Comparison of ENCODE assay signal across 8 cellular contexts in the genomic region with DNA sequence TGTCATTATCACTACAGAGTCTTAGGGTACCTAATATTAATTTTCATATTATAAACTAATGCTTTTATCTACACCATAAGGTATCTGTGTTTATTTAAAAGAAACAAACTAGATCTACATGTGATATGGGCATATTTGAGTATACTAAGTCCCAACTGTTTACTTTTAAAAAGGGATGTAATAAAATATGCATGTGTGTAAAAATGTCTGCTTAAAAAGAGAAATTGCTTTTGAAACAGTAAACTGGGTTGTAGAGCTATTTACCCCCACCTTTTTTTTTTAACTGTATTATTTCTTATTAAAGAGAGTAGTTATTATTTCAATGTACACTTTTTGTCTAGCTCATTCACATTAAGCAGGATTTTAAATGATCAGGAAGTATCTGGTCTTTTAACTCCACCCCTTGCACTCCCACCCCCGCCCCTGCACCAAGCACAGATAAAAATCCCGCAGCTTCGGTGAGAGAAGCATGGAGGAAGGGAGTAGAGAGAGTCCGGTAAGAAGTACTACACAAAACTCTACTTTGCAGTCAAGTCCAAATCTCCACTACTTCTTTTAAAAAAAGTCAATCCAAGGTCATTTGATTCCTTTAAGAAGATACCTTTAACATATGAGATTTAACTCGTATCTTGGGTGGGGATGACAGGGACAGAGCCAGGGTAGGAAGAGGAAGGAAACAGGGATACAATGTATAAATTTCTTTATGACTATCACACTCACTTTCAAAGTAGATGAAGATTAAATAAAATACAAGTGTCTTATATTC.
DNase-seq lines count a peak whose midpoint lies in the region; ATAC-seq and TF ChIP-seq lines count a peak whose summit lies in the region.

No MANE protein-coding gene starts in this region.

- peak overlapping the region; percentile 97 for H3K27ac Mint-ChIP-seq in activated T-helper 1 cell treated with anti-CD3 and anti-CD28 coated beads, Interleukin-12 subunit alpha, Interleukin-12 subunit beta, Interleukin-2, Interleukin-4 antibody, amounts not matched to agents 30 ng/mL and 10 ng/mL and 1 ng/mL, durations not matched to agents 14 hours and 24 hours and 36 hours

- no peak for ATAC-seq in foreskin keratinocyte

- TF ChIP-seq CTCF in foreskin keratinocyte (conservative IDR thresholded peaks at IDR 0.05): no peak

- H3K9me3 Mint-ChIP-seq in activated T-helper 1 cell treated with anti-CD3 and anti-CD28 coated beads, Interleukin-12 subunit alpha, Interleukin-12 subunit beta, Interleukin-2, Interleukin-4 antibody, amounts not matched to agents 30 ng/mL and 10 ng/mL and 1 ng/mL, durations not matched to agents 14 hours and 24 hours and 36 hours: no peaks in the 10 kb centered on the region

- peak overlapping the region; percentile 93 for H3K4me3 Mint-ChIP-seq in activated T-helper 1 cell treated with anti-CD3 and anti-CD28 coated beads, Interleukin-12 subunit alpha, Interleukin-12 subunit beta, Interleukin-2, Interleukin-4 antibody, amounts not matched to agents 30 ng/mL and 10 ng/mL and 1 ng/mL, durations not matched to agents 14 hours and 24 hours and 36 hours

- H3K27me3 Mint-ChIP-seq in activated T-helper 1 cell treated with anti-CD3 and anti-CD28 coated beads, Interleukin-12 subunit alpha, Interleukin-12 subunit beta, Interleukin-2, Interleukin-4 antibody, amounts not matched to agents 30 ng/mL and 10 ng/mL and 1 ng/mL, durations not matched to agents 14 hours and 24 hours and 36 hours (ENCODE audit: insufficient read depth): no peaks in the 10 kb centered on the region

- H3K4me1 ChIP-seq in foreskin keratinocyte: peaks cover 16% of the 10 kb centered on the region

- H3K36me3 Mint-ChIP-seq in activated T-helper 1 cell treated with anti-CD3 and anti-CD28 coated beads, Interleukin-12 subunit alpha, Interleukin-12 subunit beta, Interleukin-2, Interleukin-4 antibody, amounts not matched to agents 30 ng/mL and 10 ng/mL and 1 ng/mL, durations not matched to agents 14 hours and 24 hours and 36 hours (ENCODE audit: low read depth): peaks cover 16% of the 10 kb centered on the region

- peak overlapping the region; percentile 38 for H3K27ac ChIP-seq in foreskin keratinocyte

- DNase-seq in stimulated activated CD4-positive, alpha-beta T cell treated with anti-CD3 and anti-CD28 coated beads, Interleukin-12 subunit alpha, Interleukin-12 subunit beta, amount 100 ng/mL, for 4 hours: peak; percentile 14
- no peak for DNase-seq in stimulated activated CD4-positive, alpha-beta T cell treated with anti-CD3 and anti-CD28 coated beads, Interleukin-2, amount 100 ng/mL, for 48 hours
- peak; percentile 5 for DNase-seq in NCI-H510A (lab: John Stamatoyannopoulos, UW)
- DNase-seq in activated T-helper 1 cell treated with anti-CD3 and anti-CD28 coated beads, Interleukin-12 subunit alpha, Interleukin-12 subunit beta, Interleukin-2, Interleukin-4 antibody, amounts not matched to agents 30 ng/mL and 10 ng/mL and 1 ng/mL, durations not matched to agents 14 hours and 24 hours and 36 hours (ENCODE audit: low spot score): peak; percentile 12
- DNase-seq in foreskin keratinocyte: peak in 1 of 2 donors; percentile 51
- DNase-seq in pons (ENCODE audit: low spot score): peak; percentile 69
- no peak for DNase-seq in OCI-M2 (lab: John Stamatoyannopoulos, UW; ENCODE audit: unreplicated experiment)
- DNase-seq in NCI-H1694 (lab: John Stamatoyannopoulos, UW): no peak

- intact Hi-C loops in activated T-helper 1 cell treated with anti-CD3 and anti-CD28 coated beads, Interleukin-12 subunit alpha, Interleukin-12 subunit beta, Interleukin-2, Interleukin-4 antibody, amounts not matched to agents 30 ng/mL and 10 ng/mL and 1 ng/mL, durations not matched to agents 14 hours and 24 hours and 36 hours (cut with micrococcal nuclease): loop anchor here (5.0 kb wide), 3 partner anchors 268 to 1363 kb away; partner anchors contain the start of gene ARID5B

- peaks cover 40% of the 10 kb centered on the region for H3K4me1 Mint-ChIP-seq in activated T-helper 1 cell treated with anti-CD3 and anti-CD28 coated beads, Interleukin-12 subunit alpha, Interleukin-12 subunit beta, Interleukin-2, Interleukin-4 antibody, amounts not matched to agents 30 ng/mL and 10 ng/mL and 1 ng/mL, durations not matched to agents 14 hours and 24 hours and 36 hours (ENCODE audit: low read depth)

- H3K27me3 ChIP-seq in foreskin keratinocyte: no peaks in the 10 kb centered on the region

Comparison
In these comparisons a context has a peak if more than half of its experiments do, and no peak if none do; other contexts are left out.
1. DNase-seq: peak in stimulated activated CD4-positive, alpha-beta T cell treated with anti-CD3 and anti-CD28 coated beads, Interleukin-12 subunit alpha, Interleukin-12 subunit beta, amount 100 ng/mL, for 4 hours (single experiment), NCI-H510A (single experiment), activated T-helper 1 cell treated with anti-CD3 and anti-CD28 coated beads, Interleukin-12 subunit alpha, Interleukin-12 subunit beta, Interleukin-2, Interleukin-4 antibody, amounts not matched to agents 30 ng/mL and 10 ng/mL and 1 ng/mL, durations not matched to agents 14 hours and 24 hours and 36 hours (single experiment) and pons (single experiment); none in stimulated activated CD4-positive, alpha-beta T cell treated with anti-CD3 and anti-CD28 coated beads, Interleukin-2, amount 100 ng/mL, for 48 hours (0 of 2), OCI-M2 (single experiment) and NCI-H1694 (single experiment).